Comparison of ENCODE assay signal across 8 cellular contexts in the genomic region with DNA sequence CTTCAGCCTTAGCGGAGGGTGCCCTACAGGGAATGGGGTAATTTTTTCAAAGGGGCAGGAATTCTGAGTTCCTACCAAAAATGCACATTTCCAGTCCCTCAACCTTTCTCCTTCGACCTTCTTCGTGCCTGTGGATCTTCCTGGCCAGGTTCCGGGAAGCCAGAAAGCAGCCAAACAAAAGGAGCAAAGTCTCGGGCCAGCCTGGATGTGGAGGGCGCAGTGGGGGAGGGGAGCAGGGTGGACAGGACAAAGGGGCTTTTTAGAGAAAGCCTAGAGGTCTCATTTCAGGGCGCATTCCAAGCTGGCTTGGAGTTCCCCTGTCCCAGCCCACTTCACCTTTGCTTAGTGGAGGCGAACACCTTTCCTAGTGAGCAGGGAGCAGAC. TPM values are rescaled to one million over a fixed set of nuclear protein-coding genes. Genes with fewer than 3 reads are reported as not detected.
A peak's percentile ranks its signal among the peaks of the same experiment; 100 is the strongest.
DNase-seq lines count a peak whose midpoint lies in the region; ATAC-seq and TF ChIP-seq lines count a peak whose summit lies in the region.

No MANE protein-coding gene starts in this region.

- H3K9ac ChIP-seq in ES-I3 (ENCODE audit: low read depth, low read length): peak overlapping the region; percentile 89

- peak overlapping the region; percentile 85 for H3K4me2 ChIP-seq in osteoblast (ENCODE audit: insufficient read depth, low read length)

- BruUV-seq in Panc1 (replicated peaks; lab: Mats Ljungman, UMichigan): no TSS peak

- intact Hi-C loops in Panc1 (cut with micrococcal nuclease; ENCODE audit: unreplicated experiment) (no loop called here), esophagus squamous epithelium (cut with DNase I) (no loop called here), vagina (cut with DNase I) (no loop called here)

- in situ Hi-C loops in Panc1 (cut with HindIII; ENCODE audit: low pct_unique_long_range_greater_than_20kb, low sequenced_read_pairs): no loop called here

- H3K27me3 ChIP-seq in Panc1 (ENCODE audit: control insufficient read depth, insufficient read depth, low read length) (no peaks in the 10 kb centered on the region), esophagus squamous epithelium (peaks cover 0 to 55% (median 0%) of the 10 kb centered on the region in 4 donors), osteoblast (ENCODE audit: insufficient read depth, low read length) (peaks cover 51% of the 10 kb centered on the region), vagina (no peaks in the 10 kb centered on the region)

- H3K36me3 ChIP-seq in ES-I3 (ENCODE audit: insufficient read depth, low read length) (no peaks in the 10 kb centered on the region), Panc1 (ENCODE audit: control insufficient read depth, insufficient read depth, low read length) (no peaks in the 10 kb centered on the region), esophagus squamous epithelium (no peaks in the 10 kb centered on the region), osteoblast (ENCODE audit: insufficient read depth, low read length) (no peaks in the 10 kb centered on the region), vagina (no peaks in the 10 kb centered on the region)

- H3K79me2 ChIP-seq in osteoblast (ENCODE audit: insufficient read depth, low read length): no peaks in the 10 kb centered on the region

- CTCF ChIA-PET in Panc1 (lab: Charles Lee): no interaction called here

- no peaks in the 10 kb centered on the region for H4K20me1 ChIP-seq in osteoblast (ENCODE audit: insufficient read depth, low read length)

- H3K27ac ChIP-seq in Panc1 (ENCODE audit: low read length): peak overlapping the region; percentile 82
- peak overlapping the region in 1 of 4 donors; percentile 78 for H3K27ac ChIP-seq in esophagus squamous epithelium
- no peak overlapping the region for H3K27ac ChIP-seq in osteoblast (ENCODE audit: low read depth, low read length)
- no peak overlapping the region for H3K27ac ChIP-seq in vagina

- no peak for ATAC-seq in Panc1
- no peak for ATAC-seq in HG03280 (IDR thresholded peaks at IDR 0.05; ENCODE audit: unreplicated experiment)

- POLR2A ChIA-PET in Panc1 (lab: Charles Lee): no interaction called here

- 27 to 38% methylated on average over 5 to 7 of the region's 8 CpGs for WGBS in esophagus squamous epithelium, 2 donors

- no peak for DNase-seq in Panc1 (ENCODE audit: low read depth, low spot score)
- no peak for DNase-seq in esophagus squamous epithelium (lab: John Stamatoyannopoulos, UW)
- DNase-seq in osteoblast (ENCODE audit: insufficient read length, low spot score, missing footprints): no peak
- DNase-seq in vagina (ENCODE audit: extremely low spot score in 2 of 2): no peak
- no peak for DNase-seq in OCI-M2 (lab: John Stamatoyannopoulos, UW; ENCODE audit: unreplicated experiment)
- DNase-seq in 8988T: no peak

- TF ChIP-seq POLR2A in esophagus squamous epithelium (IDR thresholded peaks at IDR 0.05) (no peak), vagina (IDR thresholded peaks at IDR 0.05) (no peak)

- H3K4me3 ChIP-seq in Panc1 (ENCODE audit: low read depth in 2 of 2, low read length in 2 of 2) (peak overlapping the region; percentile 52), esophagus squamous epithelium (peak overlapping the region; percentile 39 to 78 (median 54)), osteoblast (ENCODE audit: insufficient read depth, low read length) (peak overlapping the region; percentile 68), vagina (peak overlapping the region in 1 of 2 donors; percentile 51)

- H3K9me3 ChIP-seq in ES-I3 (ENCODE audit: control insufficient read depth, insufficient read depth, low read length) (no peaks in the 10 kb centered on the region), Panc1 (ENCODE audit: control insufficient read depth, insufficient read depth, low read depth, low read length) (no peaks in the 10 kb centered on the region), esophagus squamous epithelium (no peaks in the 10 kb centered on the region), osteoblast (ENCODE audit: low read depth, low read length) (no peaks in the 10 kb centered on the region), vagina (no peaks in the 10 kb centered on the region)

- H3K4me1 ChIP-seq in ES-I3 (ENCODE audit: insufficient read depth, low read length): peaks cover 52% of the 10 kb centered on the region
- H3K4me1 ChIP-seq in Panc1 (ENCODE audit: control insufficient read depth, insufficient read depth, low read length): peaks cover 24% of the 10 kb centered on the region
- H3K4me1 ChIP-seq in esophagus squamous epithelium: peaks cover 12 to 59% (median 26%) of the 10 kb centered on the region in 3 donors
- H3K4me1 ChIP-seq in osteoblast (ENCODE audit: insufficient read depth, low read length): no peaks in the 10 kb centered on the region
- H3K4me1 ChIP-seq in vagina: peaks cover 31% of the 10 kb centered on the region

- no peak for TF ChIP-seq CTCF in Panc1 (IDR thresholded peaks at IDR 0.05)
- no peak for TF ChIP-seq CTCF in esophagus squamous epithelium (IDR thresholded peaks at IDR 0.05)
- no peak for TF ChIP-seq CTCF in osteoblast (IDR thresholded peaks at IDR 0.05; ENCODE audit: extremely low read depth, low read depth, low read length)
- TF ChIP-seq CTCF in vagina (IDR thresholded peaks at IDR 0.05): no peak

- H2AFZ ChIP-seq in osteoblast (ENCODE audit: low read length): peak overlapping the region; percentile 85

RNA-seq across cellular contexts. Expression of gene INAVA, which starts 2.9 kb away (rescaled TPM):
- total RNA-seq in Panc1 (2021; ENCODE audit: unreplicated experiment) (3.6 TPM), esophagus squamous epithelium (100 to 1,000 TPM in 1 of 4 donors, 10 to 100 TPM in 3; 45.6 to 102 (median 58.4) TPM), osteoblast (under 0.01 and 0.36 TPM in 2 replicates), vagina (42.2 TPM)
- 3.3 TPM for polyA plus RNA-seq in Panc1 (2012; ENCODE audit: insufficient read length)

RNA-seq across cellular contexts. Expression of gene GPR25, which starts 19.0 kb away (rescaled TPM):
- total RNA-seq in Panc1 (2021; ENCODE audit: unreplicated experiment) (not detected), esophagus squamous epithelium (1 to 10 TPM in 1 of 4 donors, not detected in 3; 1.3 TPM), osteoblast (not detected in 2 replicates), vagina (5.9 TPM)
- not detected for polyA plus RNA-seq in Panc1 (2012; ENCODE audit: insufficient read length)
